Comparison of ENCODE assay signal across 28 cellular contexts in the genomic region with DNA sequence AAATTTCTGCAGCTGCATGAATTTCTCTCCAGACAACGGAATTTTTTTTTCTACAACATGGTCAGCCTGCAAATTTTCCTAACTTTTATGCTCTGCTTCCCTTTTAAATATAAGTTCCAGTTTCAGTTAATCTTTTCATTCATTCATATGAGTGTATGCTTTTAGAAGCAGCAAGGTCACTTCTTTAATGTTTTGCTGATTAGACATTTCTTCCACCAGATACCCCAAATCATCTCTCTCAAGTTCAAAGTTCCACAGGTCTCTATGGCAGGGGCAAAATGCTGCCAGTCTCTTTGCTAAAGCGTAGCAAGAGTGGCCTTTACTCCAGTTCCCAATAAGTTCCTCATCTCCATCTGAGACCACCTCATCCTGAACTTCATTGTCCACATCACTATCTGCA.
"Had no signal": no experiment of that assay in that cellular context is flagged by ENCODE, and none has a peak within 500 bp of the region (broad histone marks: within the 10 kb centered on the region; RNA-seq: fewer than 3 reads in every experiment).

No MANE protein-coding gene starts in this region.

- H3K4me3 ChIP-seq: coronary artery, dorsolateral prefrontal cortex, esophagus squamous epithelium, gastrocnemius medialis, heart right ventricle, left lung, lower lobe of right lung, mucosa of descending colon had no signal

- FAIRE-seq: colon, islet of Langerhans, keratinocyte had no signal

- H3K27me3 Mint-ChIP-seq: naive B cell had no signal

- DNase-seq: dermis blood vessel endothelial cell; dorsolateral prefrontal cortex; effector CD4-positive, alpha-beta T cell; effector memory CD4-positive, alpha-beta T cell; erythroblast; esophagus squamous epithelium; foreskin fibroblast; foreskin melanocyte; gastrocnemius medialis; glutamatergic neuron; head of caudate nucleus; heart right ventricle; hippocampal formation; left cardiac atrium; left lung; left ventricle myocardium superior; lower lobe of right lung; mesenchymal stem cell; mucosa of descending colon; naive B cell; naive thymus-derived CD8-positive, alpha-beta T cell had no signal

- ATAC-seq: esophagus mucosa; gastrocnemius medialis; heart right ventricle; left cardiac atrium; left lung; left ventricle myocardium superior; lower lobe of right lung; naive thymus-derived CD8-positive, alpha-beta T cell had no signal

- H3K4me3 Mint-ChIP-seq: mesothelial cell of epicardium; naive B cell; naive thymus-derived CD8-positive, alpha-beta T cell had no signal

- H3K36me3 ChIP-seq: esophagus squamous epithelium, gastrocnemius medialis, heart right ventricle, left lung, lower lobe of right lung had no signal

- H3K4me1 ChIP-seq: esophagus squamous epithelium, gastrocnemius medialis, heart right ventricle, left lung, lower lobe of right lung had no signal

- H3K27ac ChIP-seq: coronary artery, dorsolateral prefrontal cortex, epithelial cell of prostate, esophagus squamous epithelium, gastrocnemius medialis, heart right ventricle, left lung, lower lobe of right lung had no signal

- H3K36me3 Mint-ChIP-seq: mesothelial cell of epicardium, naive B cell had no signal

- H3K4me1 Mint-ChIP-seq: mesothelial cell of epicardium; naive B cell; naive thymus-derived CD8-positive, alpha-beta T cell had no signal

- H3K27ac Mint-ChIP-seq: mesothelial cell of epicardium; naive B cell; naive thymus-derived CD8-positive, alpha-beta T cell had no signal

- H3K9me3 ChIP-seq: gastrocnemius medialis had no signal

- H3K27me3 ChIP-seq: dorsolateral prefrontal cortex, esophagus squamous epithelium, gastrocnemius medialis, heart right ventricle, left lung had no signal
